In the genomic region with DNA sequence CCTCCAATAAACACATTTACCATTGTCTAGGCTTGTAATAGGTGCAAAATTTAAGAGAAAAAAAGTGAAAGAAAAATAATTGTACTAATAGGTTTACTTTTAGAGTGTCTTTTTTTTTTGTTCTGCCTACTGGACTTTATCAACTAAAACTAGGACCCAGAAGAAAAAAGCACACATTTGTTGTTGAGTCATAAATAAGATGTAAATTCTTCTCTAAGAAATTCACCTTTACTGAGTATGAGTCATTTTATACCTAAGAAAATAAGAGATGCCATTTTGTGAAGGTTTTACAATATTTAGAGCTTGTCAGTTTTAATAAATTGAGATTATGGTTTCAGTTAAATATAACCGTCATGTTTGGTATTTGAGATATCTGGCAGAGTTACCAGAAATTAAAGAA, we compare ENCODE assay signal across 15 cellular contexts.
"Had no signal": no experiment of that assay in that cellular context is flagged by ENCODE, and none has a peak within 500 bp of the region (broad histone marks: within the 10 kb centered on the region; RNA-seq: fewer than 3 reads in every experiment).

No MANE protein-coding gene starts in this region.

- H3K4me3 Mint-ChIP-seq: activated CD8-positive, alpha-beta memory T cell treated with anti-CD3 and anti-CD28 coated beads, Interleukin-2, amount 10 ng/mL, durations not matched to agents 7 days and 5 days; activated T-cell treated with anti-CD3 and anti-CD28 coated beads, Interleukin-2, amount 50 U/mL, for 24 hours; brain; endodermal cell; nephron progenitor cell; stimulated activated naive CD8-positive, alpha-beta T cell treated with anti-CD3 and anti-CD28 coated beads, Interleukin-15, amount 100 ng/mL, for 72 hours; T-helper 17 cell had no signal

- H3K9me3 Mint-ChIP-seq: activated naive CD4-positive, alpha-beta T cell treated with anti-CD3 and anti-CD28 coated beads, Interleukin-2, amount 50 U/mL, for 72 hours; activated T-cell treated with anti-CD3 and anti-CD28 coated beads, Interleukin-2, amount 50 U/mL, for 24 hours; brain; endodermal cell; nephron progenitor cell; stimulated activated naive CD8-positive, alpha-beta T cell treated with anti-CD3 and anti-CD28 coated beads, Interleukin-15, amount 100 ng/mL, for 72 hours had no signal

- H3K27me3 Mint-ChIP-seq: activated CD8-positive, alpha-beta memory T cell treated with anti-CD3 and anti-CD28 coated beads, Interleukin-2, amount 10 ng/mL, durations not matched to agents 7 days and 5 days; activated T-cell treated with anti-CD3 and anti-CD28 coated beads, Interleukin-2, amount 50 U/mL, for 24 hours; brain; stimulated activated naive CD8-positive, alpha-beta T cell treated with anti-CD3 and anti-CD28 coated beads, Interleukin-15, amount 100 ng/mL, for 72 hours; T-helper 17 cell had no signal

- H3K4me3 ChIP-seq: vagina had no signal

- H3K27me3 ChIP-seq: vagina had no signal

- ATAC-seq: activated CD8-positive, alpha-beta memory T cell treated with anti-CD3 and anti-CD28 coated beads, Interleukin-2, amount 10 ng/mL, durations not matched to agents 7 days and 5 days; activated naive CD4-positive, alpha-beta T cell treated with anti-CD3 and anti-CD28 coated beads, Interleukin-2, amount 50 U/mL, for 72 hours; stimulated activated naive CD8-positive, alpha-beta T cell treated with anti-CD3 and anti-CD28 coated beads, Interleukin-15, amount 100 ng/mL, for 72 hours had no signal

- H3K27ac Mint-ChIP-seq: activated CD8-positive, alpha-beta memory T cell treated with anti-CD3 and anti-CD28 coated beads, Interleukin-2, amount 10 ng/mL, durations not matched to agents 7 days and 5 days; activated naive CD4-positive, alpha-beta T cell treated with anti-CD3 and anti-CD28 coated beads, Interleukin-2, amount 50 U/mL, for 72 hours; activated T-cell treated with anti-CD3 and anti-CD28 coated beads, Interleukin-2, amount 50 U/mL, for 24 hours; endodermal cell; nephron progenitor cell; stimulated activated naive CD8-positive, alpha-beta T cell treated with anti-CD3 and anti-CD28 coated beads, Interleukin-15, amount 100 ng/mL, for 72 hours; T-helper 17 cell had no signal

- H3K9me3 ChIP-seq: vagina had no signal

- H3K4me1 Mint-ChIP-seq: endodermal cell; stimulated activated naive CD8-positive, alpha-beta T cell treated with anti-CD3 and anti-CD28 coated beads, Interleukin-15, amount 100 ng/mL, for 72 hours had no signal

- DNase-seq: activated CD4-positive, alpha-beta T cell treated with anti-CD3 and anti-CD28 coated beads, Interleukin-2, amount 50 U/mL, for 48 hours; activated CD8-positive, alpha-beta memory T cell treated with anti-CD3 and anti-CD28 coated beads, Interleukin-2, amount 10 ng/mL, durations not matched to agents 7 days and 5 days; activated effector memory CD4-positive, alpha-beta T cell treated with Interleukin-2 at 50 U/mL for 16 hours; activated T-cell treated with anti-CD3 and anti-CD28 coated beads, Interleukin-2, amount 50 U/mL, for 24 hours; amniotic stem cell; dermis blood vessel endothelial cell; endodermal cell; nephron progenitor cell; stimulated activated CD4-positive, alpha-beta T cell treated with anti-CD3 and anti-CD28 coated beads, Interleukin-4, amount 100 ng/mL, for 1 hour; stimulated activated CD8-positive, alpha-beta memory T cell treated with anti-CD3 and anti-CD28 coated beads, Interleukin-4, amount 100 ng/mL, for 48 hours; stimulated activated naive CD8-positive, alpha-beta T cell treated with anti-CD3 and anti-CD28 coated beads, Interleukin-15, amount 100 ng/mL, for 72 hours; T-helper 17 cell had no signal

- H3K27ac ChIP-seq: vagina had no signal
